ENCODE assay signal across 8 cellular contexts in the genomic region with DNA sequence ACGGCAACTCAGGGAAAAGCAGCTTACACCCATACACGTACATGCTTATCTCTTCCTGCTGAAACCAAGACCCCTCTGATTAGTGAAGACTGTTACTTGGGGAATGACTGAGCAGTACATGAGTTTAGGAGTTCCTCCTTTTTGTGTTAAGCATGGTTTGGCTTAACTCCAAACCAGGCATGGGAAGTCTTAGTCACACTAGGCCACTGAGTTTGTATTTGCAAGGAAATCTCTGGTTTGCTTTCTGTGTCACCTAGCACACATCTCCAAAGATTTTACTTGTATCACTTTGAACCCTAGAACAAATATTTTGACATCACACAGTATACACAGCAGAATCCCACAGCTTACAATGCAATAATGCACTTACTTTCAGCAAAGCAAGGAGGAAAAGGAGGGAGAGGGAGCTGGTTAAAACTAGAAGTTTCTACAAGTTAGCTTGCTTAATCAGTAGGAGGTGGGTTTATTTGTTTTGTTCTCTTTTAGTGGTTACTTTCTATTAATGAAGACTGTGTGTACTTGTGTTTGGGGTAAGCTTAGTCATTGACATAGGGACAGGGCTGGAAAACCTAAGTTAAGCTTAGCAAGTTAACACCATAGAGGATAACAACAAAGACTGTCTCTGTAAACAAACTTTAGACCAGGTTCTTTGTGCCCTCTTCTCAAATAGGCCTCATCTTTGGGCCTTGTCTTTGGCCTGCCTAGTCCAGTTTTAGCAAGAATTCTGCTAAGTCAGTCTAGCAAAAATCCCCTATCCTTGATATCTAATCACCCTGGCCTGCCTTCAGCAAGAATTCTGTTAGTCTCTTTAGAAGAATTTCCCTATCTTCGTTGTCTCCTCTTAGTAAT.
DNase-seq lines count a peak whose midpoint lies in the region; FAIRE-seq and TF ChIP-seq lines count a peak whose summit lies in the region.

No MANE protein-coding gene starts in this region.

- peak; percentile 93 for FAIRE-seq in H54 (lab: Jason Lieb, UNC)

- no peaks in the 10 kb centered on the region for H3K27me3 Mint-ChIP-seq in chondrocyte (ENCODE audit: low read depth)

- intact Hi-C loops in posterior cingulate gyrus (cut with DNase I) = no loop called here

- in situ Hi-C loops in Caki2 (cut with HindIII; ENCODE audit: low pct_unique_long_range_greater_than_20kb, low sequenced_read_pairs) = no loop called here

- TF ChIP-seq CTCF in NB4 (IDR thresholded peaks at IDR 0.05; ENCODE audit: low read depth, low read length) = no peak
- no peak for TF ChIP-seq CTCF in chondrocyte (IDR thresholded peaks at IDR 0.05)

- no peaks in the 10 kb centered on the region for H3K9me3 Mint-ChIP-seq in chondrocyte (ENCODE audit: low read depth)

- peak overlapping the region; percentile 96 for H3K27ac Mint-ChIP-seq in chondrocyte (ENCODE audit: unreplicated experiment)

- TF ChIP-seq POLR2A in H54 (IDR thresholded peaks at IDR 0.05; ENCODE audit: low read depth, low read length) = no peak
- TF ChIP-seq POLR2A in NB4 (IDR thresholded peaks at IDR 0.05; ENCODE audit: extremely low read depth, insufficient read length) = no peak

- H3K4me1 Mint-ChIP-seq in chondrocyte (ENCODE audit: low read depth) = peaks cover 75% of the 10 kb centered on the region

- H3K4me3 ChIP-seq in NB4 (ENCODE audit: low read depth, low read length) = no peak overlapping the region

- no peaks in the 10 kb centered on the region for H3K36me3 Mint-ChIP-seq in chondrocyte (ENCODE audit: low read depth)

- peak; percentile 69 for DNase-seq in Caki2 (ENCODE audit: low read depth)
- DNase-seq in H54 (ENCODE audit: insufficient read length, low spot score) = peak; percentile 21
- peak; percentile 95 for DNase-seq in NB4 (ENCODE audit: low read depth)
- DNase-seq in chondrocyte (ENCODE audit: low spot score) = no peak
- DNase-seq in myocyte (ENCODE audit: low read depth) = peak; percentile 91
- no peak for DNase-seq in NCI-H510A treated with DMSO at 0.1 percent for 48 hours (lab: John Stamatoyannopoulos, UW)
- DNase-seq in posterior cingulate gyrus = no peak
- DNase-seq in NCI-H1694 treated with DMSO at 0.1 percent for 48 hours (lab: John Stamatoyannopoulos, UW) = no peak

- no peak overlapping the region for H3K4me3 Mint-ChIP-seq in chondrocyte (ENCODE audit: unreplicated experiment)

Comparison
In these comparisons a context has a peak if more than half of its experiments do, and no peak if none do; other contexts are left out.
1. DNase-seq: peak in Caki2 (single experiment), H54 (single experiment), NB4 (single experiment) and myocyte (single experiment); none in chondrocyte (single experiment), NCI-H510A treated with DMSO at 0.1 percent for 48 hours (single experiment), posterior cingulate gyrus (0 of 10) and NCI-H1694 treated with DMSO at 0.1 percent for 48 hours (single experiment).